24 cellular contexts compared by ENCODE assay signal in the genomic region with DNA sequence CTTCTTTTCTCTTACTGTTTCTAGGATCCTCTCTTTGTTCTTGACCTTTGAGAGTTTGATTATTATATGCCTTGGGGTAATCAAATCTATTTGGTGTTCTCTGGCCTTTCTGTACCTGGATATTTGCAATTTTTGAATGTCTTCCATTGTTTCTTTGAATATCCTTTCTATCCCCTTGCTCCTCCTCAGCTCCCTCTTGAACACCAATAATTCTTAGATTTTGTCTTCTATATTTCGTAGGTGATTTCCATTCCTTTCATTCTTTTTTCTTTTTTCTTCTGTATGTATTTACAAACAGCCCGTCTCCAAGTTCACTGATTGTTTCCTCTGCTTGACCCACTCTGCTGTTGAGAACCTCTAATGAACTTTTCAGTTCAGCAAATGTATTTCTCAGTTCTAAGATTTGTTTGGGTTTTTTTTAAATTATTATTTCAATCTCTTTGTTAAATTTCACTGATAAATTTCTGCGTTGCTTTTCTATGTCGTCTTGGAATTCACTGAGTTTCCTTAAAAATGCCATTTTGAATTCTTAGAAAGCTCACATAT. TPM values are rescaled to one million over a fixed set of nuclear protein-coding genes. Genes with fewer than 3 reads are reported as not detected.
"Had no signal": no experiment of that assay in that cellular context is flagged by ENCODE, and none has a peak within 500 bp of the region (broad histone marks: within the 10 kb centered on the region; RNA-seq: fewer than 3 reads in every experiment).

No MANE protein-coding gene starts in this region.

- H3K27ac Mint-ChIP-seq: T-cell had no signal

- H3K27ac ChIP-seq: KMS-11 had no signal

- DNase-seq: IMR-90, Kasumi-1, MM.1S, NCI-H1092 treated with DMSO at 0.1 percent for 48 hours, NCI-H1436, NCI-H187, NCI-H2029, NCI-H2081 treated with DMSO at 0.1 percent for 48 hours, NCI-H2171, NCI-H345, NCI-H446 treated with DMSO at 0.1 percent for 48 hours, NCI-H510A treated with DMSO at 0.1 percent for 48 hours, NCI-H526, Right ventricle myocardium superior, RPMI8226, SIG-M5, SK-N-SH, SW 1271, T-cell had no signal

- ATAC-seq: T-cell had no signal

- H3K9me3 ChIP-seq: SK-N-SH had no signal

- H3K4me2 ChIP-seq: KMS-11, SK-N-SH had no signal

- H3K4me3 Mint-ChIP-seq: T-cell had no signal

- FAIRE-seq: RCC 7860 had no signal

- H3K9ac ChIP-seq: KMS-11, SK-N-SH had no signal

RNA-seq across cellular contexts. Expression of a gene that starts 26.4 kb away (rescaled TPM):
- total RNA-seq: HT-29, SK-MEL-5 had no signal

RNA-seq across cellular contexts. Expression of a gene that starts 37.6 kb away (rescaled TPM):
- total RNA-seq: HT-29, IMR-90, M059J, Right ventricle myocardium superior, SK-MEL-5 had no signal
- polyA plus RNA-seq: IMR-90, SK-N-SH had no signal
